Comparison of ENCODE assay signal across 11 cellular contexts in genomic region chr12:53343978-53344377, GRCh38. TPM values are rescaled to one million over a fixed set of nuclear protein-coding genes. Genes with fewer than 3 reads are reported as not detected.
DNase-seq lines count a peak whose midpoint lies in the region; ATAC-seq and TF ChIP-seq lines count a peak whose summit lies in the region.
"Had no signal": no experiment of that assay in that cellular context is flagged by ENCODE, and none has a peak within 500 bp of the region (broad histone marks: within the 10 kb centered on the region; RNA-seq: fewer than 3 reads in every experiment).

No MANE protein-coding gene starts in this region.

- no peaks in the 10 kb centered on the region for H3K9me3 Mint-ChIP-seq in CD8-positive, alpha-beta memory T cell

- H3K4me3 ChIP-seq in CD8-positive, alpha-beta memory T cell (ENCODE audit: low read length): peak overlapping the region; percentile 45
- H3K4me3 ChIP-seq in Loucy (ENCODE audit: low read length, poor library complexity, severe bottlenecking): peak overlapping the region; percentile 67
- H3K4me3 ChIP-seq in ectodermal cell (ENCODE audit: insufficient read depth, low read depth, low read length): peak overlapping the region; percentile 55
- H3K4me3 ChIP-seq in rectal smooth muscle tissue (ENCODE audit: low read length): peak overlapping the region; percentile 53

- H2AFZ ChIP-seq in Loucy (ENCODE audit: low read length): peak overlapping the region; percentile 24

- DNase-seq in CD8-positive, alpha-beta memory T cell: no peak
- DNase-seq in anterior cingulate cortex (lab: John Stamatoyannopoulos, UW): no peak
- no peak for DNase-seq in NCI-H146 (lab: John Stamatoyannopoulos, UW)
- DNase-seq: NCI-H524 treated with DMSO at 0.1 percent for 48 hours, retina had no signal

- peaks cover under 1% of the 10 kb centered on the region for H3K27me3 ChIP-seq in CD8-positive, alpha-beta memory T cell (ENCODE audit: insufficient read depth, low read length, poor library complexity, severe bottlenecking)
- H3K27me3 ChIP-seq in Loucy (ENCODE audit: insufficient read depth, low read length, poor library complexity, severe bottlenecking) (no peaks in the 10 kb centered on the region), ectodermal cell (ENCODE audit: control insufficient read depth, insufficient read depth, low read length, poor library complexity, severe bottlenecking) (no peaks in the 10 kb centered on the region), rectal smooth muscle tissue (ENCODE audit: control insufficient read depth, insufficient read depth, low read length) (no peaks in the 10 kb centered on the region)
- H3K27me3 ChIP-seq: SJSA1 had no signal

- CTCF ChIA-PET in CD8-positive, alpha-beta memory T cell (lab: Charles Lee): interaction anchor here (0.8 to 6.6 kb wide), 14 partner anchors 8 to 278 kb away, joined by 3 to 209 read pairs (median 9); partner anchors contain the start of genes AAAS, AMHR2, PFDN5 and SP7

- peak overlapping the region; percentile 17 to 93 (median 57) for H3K27ac Mint-ChIP-seq in CD8-positive, alpha-beta memory T cell

- no peaks in the 10 kb centered on the region for H3K9me3 ChIP-seq in CD8-positive, alpha-beta memory T cell (ENCODE audit: low read length)
- H3K9me3 ChIP-seq in Loucy (ENCODE audit: insufficient read depth, low read depth, low read length) (no peaks in the 10 kb centered on the region), ectodermal cell (ENCODE audit: control insufficient read depth, low read length) (no peaks in the 10 kb centered on the region)
- H3K9me3 ChIP-seq: SJSA1 had no signal

- H3F3A ChIP-seq in Loucy (ENCODE audit: low read depth): no peaks in the 10 kb centered on the region

- peaks cover 9% of the 10 kb centered on the region for H3K4me1 ChIP-seq in CD8-positive, alpha-beta memory T cell (ENCODE audit: insufficient read depth, low read length)
- H3K4me1 ChIP-seq in Loucy (ENCODE audit: insufficient read depth, low read length, poor library complexity, severe bottlenecking) (peaks cover 13% of the 10 kb centered on the region), ectodermal cell (ENCODE audit: control insufficient read depth, insufficient read depth, low read length) (peaks cover 26% of the 10 kb centered on the region), rectal smooth muscle tissue (ENCODE audit: control insufficient read depth, insufficient read depth, low read length) (peaks cover 8% of the 10 kb centered on the region)

- H4K20me1 ChIP-seq in Loucy (ENCODE audit: insufficient read depth, low read length, poor library complexity, severe bottlenecking): no peaks in the 10 kb centered on the region

- H3K9ac ChIP-seq in Loucy (ENCODE audit: low read depth, low read length, poor library complexity, severe bottlenecking) (no peak overlapping the region), rectal smooth muscle tissue (ENCODE audit: low read length) (no peak overlapping the region)

- POLR2A ChIA-PET in CD8-positive, alpha-beta memory T cell (lab: Charles Lee): interaction anchor here (0.5 to 4.0 kb wide), 6 partner anchors 13 to 97 kb away, joined by 3 to 28 read pairs (median 6); partner anchors contain the start of genes AAAS and SP1

- no peaks in the 10 kb centered on the region for H3K9me2 ChIP-seq in Loucy (replicated peaks; ENCODE audit: low read depth, low read length)

- peaks cover 12 to 18% (median 14%) of the 10 kb centered on the region in 3 donors for H3K4me1 Mint-ChIP-seq in CD8-positive, alpha-beta memory T cell

- no peak for ATAC-seq in HG03159 (IDR thresholded peaks at IDR 0.05; ENCODE audit: unreplicated experiment)

- H3K36me3 ChIP-seq in CD8-positive, alpha-beta memory T cell (ENCODE audit: insufficient read depth, low read length): no peaks in the 10 kb centered on the region
- H3K36me3 ChIP-seq in Loucy (ENCODE audit: insufficient read depth, low read length): no peaks in the 10 kb centered on the region
- no peaks in the 10 kb centered on the region for H3K36me3 ChIP-seq in ectodermal cell (ENCODE audit: control insufficient read depth, insufficient read depth, low read length)
- no peaks in the 10 kb centered on the region for H3K36me3 ChIP-seq in rectal smooth muscle tissue (ENCODE audit: control insufficient read depth, insufficient read depth, low read length)
- H3K36me3 ChIP-seq: SJSA1 had no signal

- peaks cover 10% of the 10 kb centered on the region in 2 donors for H3K27me3 Mint-ChIP-seq in CD8-positive, alpha-beta memory T cell

- WGBS in ectodermal cell, 2 experiments: 94 to 95% methylated on average over 4 of the region's 4 CpGs

- no peak overlapping the region for H3K27ac ChIP-seq in CD8-positive, alpha-beta memory T cell (ENCODE audit: low read depth, low read length)
- no peak overlapping the region for H3K27ac ChIP-seq in ectodermal cell (ENCODE audit: insufficient read depth, low read depth, low read length, poor library complexity, severe bottlenecking)
- peak overlapping the region; percentile 41 for H3K27ac ChIP-seq in rectal smooth muscle tissue (ENCODE audit: low read depth, low read length)
- H3K27ac ChIP-seq: SJSA1 had no signal

- H3K4me3 Mint-ChIP-seq in CD8-positive, alpha-beta memory T cell: peak overlapping the region; percentile 73 to 90 (median 79)

- no peak for TF ChIP-seq CTCF in Loucy (conservative IDR thresholded peaks at IDR 0.05; ENCODE audit: low read length)

- no peaks in the 10 kb centered on the region for H3K79me2 ChIP-seq in Loucy (ENCODE audit: insufficient read depth, low read length)

- peaks cover 0 to 2% (median 0%) of the 10 kb centered on the region in 3 donors for H3K36me3 Mint-ChIP-seq in CD8-positive, alpha-beta memory T cell

- peak overlapping the region; percentile 81 for H3K4me2 ChIP-seq in Loucy (ENCODE audit: low read depth, low read length, poor library complexity, severe bottlenecking)

RNA-seq across cellular contexts. Expression of gene SP7, which starts 7.8 kb away (rescaled TPM):
- total RNA-seq in CD8-positive, alpha-beta memory T cell: not detected
- not detected for polyA plus RNA-seq in CD8-positive, alpha-beta memory T cell
- 1.7 TPM for polyA plus RNA-seq in ectodermal cell (2013, experiment 1 of 4)
- polyA plus RNA-seq in ectodermal cell (2013, experiment 2 of 4): 1.7 TPM
- polyA plus RNA-seq in ectodermal cell (2013, experiment 3 of 4): 1.3 TPM
- 1.4 TPM for polyA plus RNA-seq in ectodermal cell (2013, experiment 4 of 4)
- total RNA-seq: Daoy, SJSA1 had no signal

RNA-seq across cellular contexts. Expression of gene AAAS, which starts 22.6 kb away (rescaled TPM):
- total RNA-seq in CD8-positive, alpha-beta memory T cell: 10 to 100 TPM; 77.9 to 79.7 TPM
- 38.9 TPM for polyA plus RNA-seq in CD8-positive, alpha-beta memory T cell
- polyA plus RNA-seq in ectodermal cell (2013, experiment 1 of 4): 82.6 TPM
- 87.0 TPM for polyA plus RNA-seq in ectodermal cell (2013, experiment 2 of 4)
- 66.1 TPM for polyA plus RNA-seq in ectodermal cell (2013, experiment 3 of 4)
- 82.5 TPM for polyA plus RNA-seq in ectodermal cell (2013, experiment 4 of 4)

RNA-seq across cellular contexts. Expression of gene SP1, which starts 36.0 kb away (rescaled TPM):
- 10 to 100 TPM; 61.1 to 63.3 TPM for total RNA-seq in CD8-positive, alpha-beta memory T cell
- polyA plus RNA-seq in CD8-positive, alpha-beta memory T cell: 6.6 TPM
- 84.9 TPM for polyA plus RNA-seq in ectodermal cell (2013, experiment 1 of 4)
- polyA plus RNA-seq in ectodermal cell (2013, experiment 2 of 4): 91.3 TPM
- 56.6 TPM for polyA plus RNA-seq in ectodermal cell (2013, experiment 3 of 4)
- 67.5 TPM for polyA plus RNA-seq in ectodermal cell (2013, experiment 4 of 4)

RNA-seq across cellular contexts. Expression of gene MYG1, which starts 44.5 kb away (rescaled TPM):
- 10 to 100 TPM; 81.1 to 82.5 TPM for total RNA-seq in CD8-positive, alpha-beta memory T cell
- polyA plus RNA-seq in CD8-positive, alpha-beta memory T cell: 67.9 TPM
- polyA plus RNA-seq in ectodermal cell (2013, experiment 1 of 4): 67.6 TPM
- 67.8 TPM for polyA plus RNA-seq in ectodermal cell (2013, experiment 2 of 4)
- polyA plus RNA-seq in ectodermal cell (2013, experiment 3 of 4): 53.8 TPM
- polyA plus RNA-seq in ectodermal cell (2013, experiment 4 of 4): 60.6 TPM

RNA-seq across cellular contexts. Expression of gene PFDN5, which starts 48.6 kb away (rescaled TPM):
- 100 to 1,000 TPM; 380 to 385 TPM for total RNA-seq in CD8-positive, alpha-beta memory T cell
- polyA plus RNA-seq in CD8-positive, alpha-beta memory T cell: 1,325 TPM
- polyA plus RNA-seq in ectodermal cell (2013, experiment 1 of 4): 566 TPM
- 546 TPM for polyA plus RNA-seq in ectodermal cell (2013, experiment 2 of 4)
- 587 TPM for polyA plus RNA-seq in ectodermal cell (2013, experiment 3 of 4)
- polyA plus RNA-seq in ectodermal cell (2013, experiment 4 of 4): 660 TPM
